Comparison of ENCODE assay signal across 1 cellular context in genomic region chr11:122097419-122098001, GRCh38.
TF ChIP-seq lines count a peak whose summit lies in the region.

No MANE protein-coding gene starts in this region.

TF ChIP-seq in SK-N-SH, 30 proteins besides CTCF, POLR2A, EP300 and RAD21 (continued from another document):
- TF ChIP-seq USF1 (IDR thresholded peaks at IDR 0.05; ENCODE audit: borderline replicate concordance, low read depth), result no peak
- no peak for TF ChIP-seq JUND (IDR thresholded peaks at IDR 0.05)
- no peak for TF ChIP-seq IRF3 (IDR thresholded peaks at IDR 0.05; ENCODE audit: low read depth, low read length)
- TF ChIP-seq, protein P1, sequence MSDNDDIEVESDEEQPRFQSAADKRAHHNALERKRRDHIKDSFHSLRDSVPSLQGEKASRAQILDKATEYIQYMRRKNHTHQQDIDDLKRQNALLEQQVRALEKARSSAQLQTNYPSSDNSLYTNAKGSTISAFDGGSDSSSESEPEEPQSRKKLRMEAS (IDR thresholded peaks at IDR 0.05; ENCODE audit: low read depth), result peak; percentile 54; the same call in 1 of the 2 replicates
- 0 out of 2 replicates have a peak, but pooled peaks have one; percentile 18 for TF ChIP-seq PBX3 (IDR thresholded peaks at IDR 0.05)
- no peak for TF ChIP-seq MEF2A (IDR thresholded peaks at IDR 0.05; ENCODE audit: borderline replicate concordance, low read depth)
- peak; percentile 8 for TF ChIP-seq POLR2AphosphoS5 (IDR thresholded peaks at IDR 0.05; ENCODE audit: low read depth, low read length)
- no peak for TF ChIP-seq SMC3 (IDR thresholded peaks at IDR 0.05; ENCODE audit: low read depth, low read length)
- TF ChIP-seq TAF1 (IDR thresholded peaks at IDR 0.05; ENCODE audit: borderline replicate concordance, low read depth, low read length), result 0 out of 2 replicates have a peak, but pooled peaks have one; percentile 10
- peak; percentile 35; the same call in 1 of the 2 replicates for TF ChIP-seq RCOR1 (IDR thresholded peaks at IDR 0.05; ENCODE audit: low read length)
TF ChIP-seq in SK-N-SH: peak in this region for 7.
